Comparison of ENCODE assay signal across 16 cellular contexts in the genomic region with DNA sequence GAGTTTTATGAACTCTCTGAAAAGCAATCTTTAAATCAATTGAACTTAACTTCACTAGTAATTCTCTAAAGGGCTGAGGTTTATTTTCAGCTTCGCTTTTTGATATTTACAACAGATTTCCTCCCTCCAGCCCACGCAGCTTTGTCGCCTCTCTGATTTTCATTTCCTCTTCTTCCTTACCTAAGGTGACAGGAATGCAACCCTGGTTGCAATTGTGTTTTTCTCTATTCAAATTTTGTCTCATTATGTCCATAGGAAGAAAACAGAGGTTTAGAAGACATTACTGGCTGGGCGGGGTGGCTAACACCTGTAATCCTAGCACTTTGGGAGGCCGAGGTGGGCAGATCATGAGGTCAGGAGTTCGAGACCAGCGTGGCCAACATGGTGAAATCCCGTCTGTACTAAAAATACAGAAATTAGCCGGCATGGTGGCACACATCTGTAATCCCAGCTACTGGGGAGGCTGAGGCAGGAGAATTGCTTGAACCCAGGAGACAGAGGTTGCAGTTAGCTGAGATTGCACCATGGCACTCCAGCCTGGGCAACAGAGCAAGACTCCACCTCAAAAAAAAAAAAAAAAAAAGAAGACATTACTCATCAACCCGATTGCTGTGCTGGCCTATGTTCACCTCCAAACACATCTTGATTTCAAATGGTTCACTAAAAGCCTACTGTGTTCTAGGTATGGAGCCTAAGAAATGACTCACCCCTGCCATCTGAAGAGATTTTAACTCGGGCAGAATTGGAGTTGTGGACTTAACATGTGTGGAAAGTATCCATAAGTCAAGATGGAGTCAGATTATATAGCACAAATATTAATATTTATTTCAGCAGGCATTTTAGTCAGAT. TPM values are rescaled to one million over a fixed set of nuclear protein-coding genes. Genes with fewer than 3 reads are reported as not detected.
DNase-seq lines count a peak whose midpoint lies in the region; ATAC-seq and TF ChIP-seq lines count a peak whose summit lies in the region.
"Had no signal": no experiment of that assay in that cellular context is flagged by ENCODE, and none has a peak within 500 bp of the region (broad histone marks: within the 10 kb centered on the region; RNA-seq: fewer than 3 reads in every experiment).

No MANE protein-coding gene starts in this region.

- TF ChIP-seq POLR2A in testis (IDR thresholded peaks at IDR 0.05), result no peak

- H3K4me3 Mint-ChIP-seq in activated CD8-positive, alpha-beta T cell treated with anti-CD3 and anti-CD28 coated beads for 36 hours, result no peak overlapping the region
- H3K4me3 Mint-ChIP-seq in activated CD8-positive, alpha-beta T cell treated with anti-CD3 and anti-CD28 coated beads, Interleukin-2, amount 10 ng/mL, durations not matched to agents 7 days and 5 days, result no peak overlapping the region

- intact Hi-C loops in activated CD8-positive, alpha-beta T cell treated with anti-CD3 and anti-CD28 coated beads for 36 hours (cut with micrococcal nuclease), result no loop called here
- intact Hi-C loops in testis (cut with DNase I; ENCODE audit: low total_unique reads), result no loop called here

- DNase-seq in activated CD8-positive, alpha-beta T cell treated with anti-CD3 and anti-CD28 coated beads for 36 hours, result no peak
- no peak for DNase-seq in activated CD8-positive, alpha-beta T cell treated with anti-CD3 and anti-CD28 coated beads, Interleukin-2, amount 10 ng/mL, durations not matched to agents 7 days and 5 days
- DNase-seq in testis, result no peak
- DNase-seq in stimulated activated CD8-positive, alpha-beta memory T cell treated with anti-CD3 and anti-CD28 coated beads, Interleukin-4, amount 100 ng/mL, for 48 hours, result no peak
- DNase-seq in NCI-H1048 (lab: John Stamatoyannopoulos, UW), result no peak
- DNase-seq: effector CD4-positive, alpha-beta T cell; GOT3 had no signal

- no peak overlapping the region for H3K27ac Mint-ChIP-seq in activated CD8-positive, alpha-beta T cell treated with anti-CD3 and anti-CD28 coated beads for 36 hours
- no peak overlapping the region for H3K27ac Mint-ChIP-seq in activated CD8-positive, alpha-beta T cell treated with anti-CD3 and anti-CD28 coated beads, Interleukin-2, amount 10 ng/mL, durations not matched to agents 7 days and 5 days

- H3K4me1 Mint-ChIP-seq in activated CD8-positive, alpha-beta T cell treated with anti-CD3 and anti-CD28 coated beads for 36 hours (ENCODE audit: low read depth), result peaks cover 63% of the 10 kb centered on the region
- peaks cover 77% of the 10 kb centered on the region for H3K4me1 Mint-ChIP-seq in activated CD8-positive, alpha-beta T cell treated with anti-CD3 and anti-CD28 coated beads, Interleukin-2, amount 10 ng/mL, durations not matched to agents 7 days and 5 days (ENCODE audit: low read depth)

- H3K36me3 ChIP-seq in neutrophil (no peaks in the 10 kb centered on the region), testis (ENCODE audit: low read depth, missing control alignments) (no peaks in the 10 kb centered on the region)
- H3K36me3 ChIP-seq: ascending aorta, tibial nerve had no signal

- POLR2A ChIA-PET in activated CD8-positive, alpha-beta T cell treated with anti-CD3 and anti-CD28 coated beads for 36 hours (lab: Charles Lee), result no interaction called here
- POLR2A ChIA-PET in activated CD8-positive, alpha-beta T cell treated with anti-CD3 and anti-CD28 coated beads, Interleukin-2, amount 10 ng/mL, durations not matched to agents 7 days and 5 days (lab: Charles Lee), result interaction anchor here (0.6 kb wide), 1 partner anchor 41 kb away, joined by 3 read pairs; no protein-coding TSS in a partner anchor

- H3K27ac ChIP-seq in neutrophil, result peak overlapping the region; percentile 91
- H3K27ac ChIP-seq in testis, result no peak overlapping the region
- H3K27ac ChIP-seq: A549, ascending aorta, tibial nerve had no signal

- no peak for TF ChIP-seq CTCF in activated CD8-positive, alpha-beta T cell treated with anti-CD3 and anti-CD28 coated beads for 36 hours (IDR thresholded peaks at IDR 0.05)
- TF ChIP-seq CTCF in neutrophil (IDR thresholded peaks at IDR 0.05) (no peak), testis (IDR thresholded peaks at IDR 0.05) (no peak)

- WGBS in testis, 2 donors, result 75 to 82% methylated on average over 7 to 9 of the region's 11 CpGs

- H3K36me3 Mint-ChIP-seq in activated CD8-positive, alpha-beta T cell treated with anti-CD3 and anti-CD28 coated beads for 36 hours (ENCODE audit: low read depth), result peaks cover 14% of the 10 kb centered on the region
- H3K36me3 Mint-ChIP-seq in activated CD8-positive, alpha-beta T cell treated with anti-CD3 and anti-CD28 coated beads, Interleukin-2, amount 10 ng/mL, durations not matched to agents 7 days and 5 days (ENCODE audit: low read depth), result peaks cover 32% of the 10 kb centered on the region

- H3K4me1 ChIP-seq in neutrophil (ENCODE audit: control insufficient read depth in 1 of 2, insufficient read depth in 1 of 2, low read depth in 1 of 2, low read length in 1 of 2) (peaks cover 97 to 98% of the 10 kb centered on the region in 2 experiments), testis (no peaks in the 10 kb centered on the region)
- H3K4me1 ChIP-seq: A549, ascending aorta, tibial nerve had no signal

- no peaks in the 10 kb centered on the region for H3K9me3 ChIP-seq in neutrophil
- H3K9me3 ChIP-seq in testis, result no peaks in the 10 kb centered on the region
- H3K9me3 ChIP-seq: A549, ascending aorta, tibial nerve had no signal

- peak; percentile 30 for ATAC-seq in activated CD8-positive, alpha-beta T cell treated with anti-CD3 and anti-CD28 coated beads for 36 hours
- no peak for ATAC-seq in activated CD8-positive, alpha-beta T cell treated with anti-CD3 and anti-CD28 coated beads, Interleukin-2, amount 10 ng/mL, durations not matched to agents 7 days and 5 days
- peak; percentile 66 for ATAC-seq in GM21526 (IDR thresholded peaks at IDR 0.05; ENCODE audit: low FRiP score, unreplicated experiment)
- ATAC-seq in HG03439 (IDR thresholded peaks at IDR 0.05; ENCODE audit: unreplicated experiment), result peak; percentile 62
- ATAC-seq: A549 had no signal

- CTCF ChIA-PET in activated CD8-positive, alpha-beta T cell treated with anti-CD3 and anti-CD28 coated beads for 36 hours (lab: Charles Lee), result interaction anchor here (0.6 kb wide), 1 partner anchor 421 kb away, joined by 3 read pairs; no protein-coding TSS in a partner anchor
- CTCF ChIA-PET in activated CD8-positive, alpha-beta T cell treated with anti-CD3 and anti-CD28 coated beads, Interleukin-2, amount 10 ng/mL, durations not matched to agents 7 days and 5 days (lab: Charles Lee), result interaction anchor here (0.9 to 1.2 kb wide), 3 partner anchors 10 to 21 kb away, joined by 3 to 4 read pairs (median 3); no protein-coding TSS in a partner anchor

- H3K4me3 ChIP-seq in neutrophil (ENCODE audit: low read depth in 1 of 2, low read length in 1 of 2) (peak overlapping the region in 1 of 2 experiments; percentile 11), testis (no peak overlapping the region)
- H3K4me3 ChIP-seq: A549, ascending aorta, tibial nerve had no signal

- H3K9me3 Mint-ChIP-seq in activated CD8-positive, alpha-beta T cell treated with anti-CD3 and anti-CD28 coated beads for 36 hours, result peaks cover 3% of the 10 kb centered on the region
- H3K9me3 Mint-ChIP-seq in activated CD8-positive, alpha-beta T cell treated with anti-CD3 and anti-CD28 coated beads, Interleukin-2, amount 10 ng/mL, durations not matched to agents 7 days and 5 days (ENCODE audit: insufficient read depth), result peaks cover 11% of the 10 kb centered on the region

- H3K27me3 Mint-ChIP-seq in activated CD8-positive, alpha-beta T cell treated with anti-CD3 and anti-CD28 coated beads for 36 hours, result no peaks in the 10 kb centered on the region
- no peaks in the 10 kb centered on the region for H3K27me3 Mint-ChIP-seq in activated CD8-positive, alpha-beta T cell treated with anti-CD3 and anti-CD28 coated beads, Interleukin-2, amount 10 ng/mL, durations not matched to agents 7 days and 5 days (ENCODE audit: low read depth)

- H3K27me3 ChIP-seq in neutrophil (no peaks in the 10 kb centered on the region), testis (no peaks in the 10 kb centered on the region)
- H3K27me3 ChIP-seq: ascending aorta had no signal

RNA-seq across cellular contexts. Expression of a gene that starts 36.8 kb away (rescaled TPM):
- under 1 TPM in 1 of 2 experiments, not detected in 1; 0.23 TPM for total RNA-seq in activated CD8-positive, alpha-beta T cell treated with anti-CD3 and anti-CD28 coated beads for 36 hours
- not detected for total RNA-seq in activated CD8-positive, alpha-beta T cell treated with anti-CD3 and anti-CD28 coated beads, Interleukin-2, amount 10 ng/mL, durations not matched to agents 7 days and 5 days
- total RNA-seq in testis, result 10 to 100 TPM in 1 of 2 donors, 1 to 10 TPM in 1; 5.6 to 19.9 TPM
- 27.4 TPM for polyA plus RNA-seq in testis (ENCODE audit: insufficient read depth, low read depth, low replicate concordance)
- total RNA-seq: MCF 10A, NCI-H460 had no signal
- polyA plus RNA-seq: A549, keratinocyte had no signal

Comparison
In these comparisons a context has a peak if more than half of its experiments do, and no peak if none do; other contexts are left out.
1. RNA of a gene that starts 36.8 kb away (total RNA-seq): 5.6 to 19.9 TPM in testis; 0.23 TPM in activated CD8-positive, alpha-beta T cell treated with anti-CD3 and anti-CD28 coated beads for 36 hours and not detected in activated CD8-positive, alpha-beta T cell treated with anti-CD3 and anti-CD28 coated beads, Interleukin-2, amount 10 ng/mL, durations not matched to agents 7 days and 5 days; every median in the first group is over 4 times any median in the second.